8 cellular contexts compared by ENCODE assay signal in the genomic region with DNA sequence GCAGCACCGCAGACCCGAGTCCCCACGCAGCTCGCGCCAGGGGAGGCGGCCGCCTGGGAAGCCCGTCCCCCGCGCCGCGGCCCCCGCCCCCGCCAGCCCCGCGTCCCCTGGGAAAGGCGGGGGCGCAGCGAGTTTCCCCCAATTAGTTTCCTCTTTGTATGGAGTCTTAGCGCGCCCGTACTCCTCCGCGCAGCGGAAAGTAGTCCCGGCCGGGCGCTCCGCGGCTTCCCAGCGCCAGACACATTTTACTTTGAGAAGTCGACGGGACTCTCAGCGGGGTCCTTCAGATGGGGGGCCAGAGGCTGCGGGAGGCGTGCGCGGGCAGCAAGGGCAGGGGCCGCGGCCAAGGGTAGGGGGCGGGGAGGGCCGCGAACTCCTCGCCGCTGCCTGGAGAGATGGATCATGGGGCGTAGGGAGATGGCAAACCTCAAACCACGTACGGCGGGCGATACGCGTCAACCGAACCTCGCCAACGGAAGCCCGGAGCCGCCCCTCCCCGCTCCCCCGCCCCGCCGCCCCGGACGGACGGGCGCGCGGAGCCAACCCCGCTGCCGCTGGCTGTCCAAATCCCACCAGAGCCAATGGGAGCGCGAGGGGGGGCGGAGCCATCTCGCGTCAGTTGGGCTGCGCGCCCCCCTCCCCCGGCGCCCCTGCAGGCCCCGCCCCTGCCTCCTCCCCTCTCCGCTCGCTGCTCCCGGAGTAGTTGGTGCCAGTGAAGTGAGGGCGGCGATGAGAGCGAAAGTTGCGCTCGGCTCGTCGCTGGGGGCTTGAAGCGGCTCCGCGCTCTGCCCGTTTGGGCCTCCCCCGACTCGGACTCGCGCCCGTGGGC. TPM values are rescaled to one million over a fixed set of nuclear protein-coding genes. Genes with fewer than 3 reads are reported as not detected.
DNase-seq lines count a peak whose midpoint lies in the region; ATAC-seq and TF ChIP-seq lines count a peak whose summit lies in the region.

TSS of gene RCOR1 (plus strand) at position 706 of the 829 bp plus-strand sequence. CDS start 238 bp downstream, outside the sequence.

- peaks cover 31% of the 10 kb centered on the region for H3K4me1 ChIP-seq in mononuclear cell (ENCODE audit: insufficient read depth, low read length)

- no peaks in the 10 kb centered on the region for H3K9me3 ChIP-seq in mononuclear cell (ENCODE audit: low read depth, low read length)

- no peaks in the 10 kb centered on the region for H3K27me3 ChIP-seq in mononuclear cell (ENCODE audit: insufficient read depth, low read length)

- DNase-seq in DMS153 (lab: John Stamatoyannopoulos, UW) (peak; percentile 78), OCI-M2 (lab: John Stamatoyannopoulos, UW; ENCODE audit: unreplicated experiment) (peak; percentile 90), activated T-cell treated with anti-CD3 and anti-CD28 coated beads for 4 hours (peak; percentile 96), epithelial cell of esophagus (ENCODE audit: low read depth) (peak; percentile 98)
- peak; percentile 97 to 98 for DNase-seq in stimulated activated CD8-positive, alpha-beta memory T cell treated with anti-CD3 and anti-CD28 coated beads, Interleukin-2, amount 100 ng/mL, for 48 hours (ENCODE audit: low read depth in 2 of 2)

- TF ChIP-seq EP300 in Ishikawa (IDR thresholded peaks at IDR 0.05; ENCODE audit: borderline replicate concordance): no peak; the same call in 1 of the 2 replicates

- ATAC-seq in GM21619 (IDR thresholded peaks at IDR 0.05; ENCODE audit: unreplicated experiment): peak; percentile 68

- TF ChIP-seq RAD21 in Ishikawa (IDR thresholded peaks at IDR 0.05; ENCODE audit: low read depth): no peak; the same call in 1 of the 2 replicates

- TF ChIP-seq CTCF in epithelial cell of esophagus (IDR thresholded peaks at IDR 0.05; ENCODE audit: insufficient read depth, low read depth, low read length, missing control alignments): no peak

- H3K4me3 ChIP-seq in epithelial cell of esophagus (ENCODE audit: low read length) (peak within 1 kb of the TSS; percentile 80), mononuclear cell (ENCODE audit: low read length) (peak within 1 kb of the TSS; percentile 85)

TF ChIP-seq in Ishikawa, 13 proteins besides CTCF, POLR2A, EP300 and RAD21:
- TF ChIP-seq CEBPB (IDR thresholded peaks at IDR 0.05): peak; percentile 29; the same call in 1 of the 2 replicates
- TF ChIP-seq TAF1 (IDR thresholded peaks at IDR 0.05; ENCODE audit: low read depth): peak; percentile 81
- no peak; the same call in 1 of the 2 replicates for TF ChIP-seq ZBTB7A (IDR thresholded peaks at IDR 0.05; ENCODE audit: low read depth)
- TF ChIP-seq MAX (IDR thresholded peaks at IDR 0.05): no peak; the same call in 1 of the 2 replicates
- peak; percentile 57; the same call in 1 of the 2 replicates for TF ChIP-seq YY1 (IDR thresholded peaks at IDR 0.05; ENCODE audit: low read depth)
- TF ChIP-seq CREB1 (IDR thresholded peaks at IDR 0.05; ENCODE audit: low read depth): peak; percentile 36
- TF ChIP-seq TEAD4 (IDR thresholded peaks at IDR 0.05): 0 out of 2 replicates have a peak, but pooled peaks have one; percentile 33
- TF ChIP-seq TCF12 (IDR thresholded peaks at IDR 0.05; ENCODE audit: low read depth): peak; percentile 57; the same call in 1 of the 2 replicates
- peak; percentile 84 for TF ChIP-seq EGR1 (IDR thresholded peaks at IDR 0.05)

RNA-seq across cellular contexts. Expression of gene RCOR1, which starts in this region (rescaled TPM):
- total RNA-seq in mononuclear cell: 32.6 TPM

Comparison
In these comparisons a context has a peak if more than half of its experiments do, and no peak if none do; other contexts are left out.
1. Peak in every context shown above with its lines: DNase-seq, ATAC-seq and H3K4me3 ChIP-seq.